ENCODE assay signal across 11 cellular contexts in the genomic region with DNA sequence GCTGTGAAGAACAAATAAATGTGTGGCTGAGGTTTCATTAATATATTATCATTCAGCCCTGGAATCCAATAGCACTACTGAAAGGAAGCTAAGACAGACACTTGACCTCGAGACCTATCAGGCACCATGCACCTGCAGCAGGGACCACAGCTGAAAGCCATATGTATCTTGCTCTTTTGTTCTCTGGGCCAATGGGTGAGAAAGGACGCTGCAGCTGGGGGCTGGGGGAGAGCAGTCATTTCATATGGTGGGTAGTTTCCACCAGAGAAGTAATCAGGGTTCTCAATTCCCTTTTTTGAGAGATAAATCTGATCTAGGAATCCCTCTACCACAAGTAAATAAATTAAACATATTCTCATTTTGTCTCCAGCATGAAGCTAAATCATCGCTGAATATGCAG.
DNase-seq lines count a peak whose midpoint lies in the region; ATAC-seq and TF ChIP-seq lines count a peak whose summit lies in the region.
"Had no signal": no experiment of that assay in that cellular context is flagged by ENCODE, and none has a peak within 500 bp of the region (broad histone marks: within the 10 kb centered on the region; RNA-seq: fewer than 3 reads in every experiment).

No MANE protein-coding gene starts in this region.

- ATAC-seq in GM19351 (IDR thresholded peaks at IDR 0.05; ENCODE audit: unreplicated experiment) (peak; percentile 77), HG03025 (IDR thresholded peaks at IDR 0.05; ENCODE audit: low FRiP score, unreplicated experiment) (peak; percentile 61)
- ATAC-seq: K562 had no signal

- DNase-seq in COR-L47 (lab: John Stamatoyannopoulos, UW) (peak; percentile 36), NCI-H2196 (lab: John Stamatoyannopoulos, UW; ENCODE audit: unreplicated experiment) (peak; percentile 64), HuH-7 (ENCODE audit: low spot score) (no peak), DMS79 (lab: John Stamatoyannopoulos, UW) (no peak), lower leg skin (ENCODE audit: low spot score in 2 of 2) (no peak)
- no peak for DNase-seq in activated naive CD4-positive, alpha-beta T cell (lab: John Stamatoyannopoulos, UW)
- DNase-seq: activated CD4-positive, alpha-beta T cell treated with anti-CD3 and anti-CD28 coated beads for 4 hours; posterior cingulate gyrus had no signal

- no peak for TF ChIP-seq CTCF in lower leg skin (IDR thresholded peaks at IDR 0.05)

- H3K4me3 ChIP-seq in lower leg skin (ENCODE audit: low read depth, poor library complexity, severe bottlenecking), result no peak overlapping the region
- H3K4me3 ChIP-seq: K562 had no signal

- 72 to 89% methylated on average over 3 of the region's 3 CpGs for WGBS in lower leg skin, 2 donors

- intact Hi-C loops in lower leg skin (cut with DNase I; ENCODE audit: low total_unique reads), result no loop called here

- no peak for TF ChIP-seq POLR2A in lower leg skin (IDR thresholded peaks at IDR 0.05)

Comparison
In these comparisons a context has a peak if more than half of its experiments do, and no peak if none do; other contexts are left out.
1. DNase-seq: peak in COR-L47 (single experiment) and NCI-H2196 (single experiment); none in HuH-7 (single experiment), DMS79 (single experiment), lower leg skin (0 of 2) and activated naive CD4-positive, alpha-beta T cell (0 of 4).